15 cellular contexts compared by ENCODE assay signal in genomic region chr13:114162533-114162922, GRCh38. TPM values are rescaled to one million over a fixed set of nuclear protein-coding genes. Genes with fewer than 3 reads are reported as not detected.
A peak's percentile ranks its signal among the peaks of the same experiment; 100 is the strongest.
DNase-seq lines count a peak whose midpoint lies in the region; ATAC-seq and TF ChIP-seq lines count a peak whose summit lies in the region.
"Had no signal": no experiment of that assay in that cellular context is flagged by ENCODE, and none has a peak within 500 bp of the region (broad histone marks: within the 10 kb centered on the region; RNA-seq: fewer than 3 reads in every experiment).

No MANE protein-coding gene starts in this region.

- peaks cover 5% of the 10 kb centered on the region for H3K36me3 Mint-ChIP-seq in stimulated activated naive CD8-positive, alpha-beta T cell treated with anti-CD3 and anti-CD28 coated beads, Interleukin-15, Interleukin-2, amounts not matched to agents 100 ng/mL and 50 ng/mL, for 24 hours (ENCODE audit: low read depth)
- H3K36me3 Mint-ChIP-seq in activated naive CD8-positive, alpha-beta T cell treated with anti-CD3 and anti-CD28 coated beads, Interleukin-2, amount 50 U/mL, for 24 hours (ENCODE audit: low read depth), result peaks cover 6% of the 10 kb centered on the region
- H3K36me3 Mint-ChIP-seq in naive thymus-derived CD8-positive, alpha-beta T cell, result peaks cover 0 to 58% (median 14%) of the 10 kb centered on the region in 3 donors

- TF ChIP-seq CTCF in OCI-LY7 (conservative IDR thresholded peaks at IDR 0.05; ENCODE audit: low read length), result no peak

- ATAC-seq in stimulated activated naive CD8-positive, alpha-beta T cell treated with anti-CD3 and anti-CD28 coated beads, Interleukin-15, Interleukin-2, amounts not matched to agents 100 U/mL and 50 U/mL, for 24 hours, result no peak
- no peak for ATAC-seq in activated naive CD8-positive, alpha-beta T cell treated with anti-CD3 and anti-CD28 coated beads, Interleukin-2, amount 50 U/mL, for 24 hours
- no peak for ATAC-seq in naive thymus-derived CD8-positive, alpha-beta T cell
- ATAC-seq in HG02885 (IDR thresholded peaks at IDR 0.05; ENCODE audit: poor library complexity, unreplicated experiment) (no peak), HG03025 (IDR thresholded peaks at IDR 0.05; ENCODE audit: low FRiP score, unreplicated experiment) (no peak)

- H3K9me2 ChIP-seq in OCI-LY7 (ENCODE audit: insufficient read depth, low read length), result no peaks in the 10 kb centered on the region

- H3K4me3 ChIP-seq in OCI-LY7 (ENCODE audit: low read depth, low read length, poor library complexity, severe bottlenecking), result no peak overlapping the region

- POLR2A ChIA-PET in naive thymus-derived CD8-positive, alpha-beta T cell (lab: Charles Lee), result interaction anchor here (0.6 to 11.7 kb wide), 20 partner anchors 8 to 97 kb away, joined by 3 to 114 read pairs (median 4); partner anchors contain the start of genes CFAP97D2 and RASA3
- POLR2A ChIA-PET in OCI-LY7 (lab: Charles Lee), result no interaction called here

- CTCF ChIA-PET in OCI-LY7 (lab: Charles Lee; ENCODE audit: unreplicated experiment), result no interaction called here

- H3K27ac ChIP-seq in OCI-LY7 (ENCODE audit: low read depth, low read length, poor library complexity, severe bottlenecking), result no peak overlapping the region
- H3K27ac ChIP-seq: epithelial cell of prostate, VCaP had no signal

- no peaks in the 10 kb centered on the region for H3K9me3 ChIP-seq in OCI-LY7 (ENCODE audit: low read length)

- no peaks in the 10 kb centered on the region for H3K79me2 ChIP-seq in OCI-LY7 (ENCODE audit: insufficient read depth, low read depth, low read length)

- H4K20me1 ChIP-seq in OCI-LY7 (ENCODE audit: insufficient read depth, low read length), result no peaks in the 10 kb centered on the region

- H3K4me3 Mint-ChIP-seq in stimulated activated naive CD8-positive, alpha-beta T cell treated with anti-CD3 and anti-CD28 coated beads, Interleukin-15, Interleukin-2, amounts not matched to agents 100 ng/mL and 50 ng/mL, for 24 hours, result peak overlapping the region; percentile 45
- peak overlapping the region; percentile 61 for H3K4me3 Mint-ChIP-seq in activated naive CD8-positive, alpha-beta T cell treated with anti-CD3 and anti-CD28 coated beads, Interleukin-2, amount 50 U/mL, for 24 hours
- peak overlapping the region; percentile 8 to 87 (median 76) for H3K4me3 Mint-ChIP-seq in naive thymus-derived CD8-positive, alpha-beta T cell

- no peaks in the 10 kb centered on the region for H3K36me3 ChIP-seq in OCI-LY7 (ENCODE audit: insufficient read depth, low read length)

- DNase-seq in stimulated activated naive CD8-positive, alpha-beta T cell treated with anti-CD3 and anti-CD28 coated beads, Interleukin-15, Interleukin-2, amounts not matched to agents 100 U/mL and 50 U/mL, for 24 hours, result no peak
- DNase-seq in activated naive CD8-positive, alpha-beta T cell treated with anti-CD3 and anti-CD28 coated beads, Interleukin-2, amount 50 U/mL, for 24 hours, result no peak
- DNase-seq in naive thymus-derived CD8-positive, alpha-beta T cell, result no peak
- no peak for DNase-seq in OCI-LY7 (ENCODE audit: low spot score)
- no peak for DNase-seq in kidney tubule cell (ENCODE audit: low spot score)
- DNase-seq: Karpas-422, NCI-H82 had no signal

- H3K27me3 Mint-ChIP-seq in stimulated activated naive CD8-positive, alpha-beta T cell treated with anti-CD3 and anti-CD28 coated beads, Interleukin-15, Interleukin-2, amounts not matched to agents 100 ng/mL and 50 ng/mL, for 24 hours, result no peaks in the 10 kb centered on the region
- no peaks in the 10 kb centered on the region for H3K27me3 Mint-ChIP-seq in activated naive CD8-positive, alpha-beta T cell treated with anti-CD3 and anti-CD28 coated beads, Interleukin-2, amount 50 U/mL, for 24 hours
- no peaks in the 10 kb centered on the region for H3K27me3 Mint-ChIP-seq in naive thymus-derived CD8-positive, alpha-beta T cell

- intact Hi-C loops in OCI-LY7 (cut with micrococcal nuclease; ENCODE audit: unreplicated experiment), result no loop called here

- peaks cover 62% of the 10 kb centered on the region for H3K4me1 Mint-ChIP-seq in stimulated activated naive CD8-positive, alpha-beta T cell treated with anti-CD3 and anti-CD28 coated beads, Interleukin-15, Interleukin-2, amounts not matched to agents 100 ng/mL and 50 ng/mL, for 24 hours (ENCODE audit: low read depth)
- H3K4me1 Mint-ChIP-seq in activated naive CD8-positive, alpha-beta T cell treated with anti-CD3 and anti-CD28 coated beads, Interleukin-2, amount 50 U/mL, for 24 hours, result peaks cover 59% of the 10 kb centered on the region
- H3K4me1 Mint-ChIP-seq in naive thymus-derived CD8-positive, alpha-beta T cell, result peaks cover 41 to 93% (median 85%) of the 10 kb centered on the region in 4 donors

- no peaks in the 10 kb centered on the region for H3K4me1 ChIP-seq in OCI-LY7 (ENCODE audit: insufficient read depth, low read length, poor library complexity, severe bottlenecking)

- no peaks in the 10 kb centered on the region for H3K9me3 Mint-ChIP-seq in stimulated activated naive CD8-positive, alpha-beta T cell treated with anti-CD3 and anti-CD28 coated beads, Interleukin-15, Interleukin-2, amounts not matched to agents 100 ng/mL and 50 ng/mL, for 24 hours
- peaks cover 6% of the 10 kb centered on the region for H3K9me3 Mint-ChIP-seq in activated naive CD8-positive, alpha-beta T cell treated with anti-CD3 and anti-CD28 coated beads, Interleukin-2, amount 50 U/mL, for 24 hours
- peaks cover 0 to 68% (median 19%) of the 10 kb centered on the region in 9 donors for H3K9me3 Mint-ChIP-seq in naive thymus-derived CD8-positive, alpha-beta T cell

- no peak overlapping the region for H3K27ac Mint-ChIP-seq in stimulated activated naive CD8-positive, alpha-beta T cell treated with anti-CD3 and anti-CD28 coated beads, Interleukin-15, Interleukin-2, amounts not matched to agents 100 ng/mL and 50 ng/mL, for 24 hours
- H3K27ac Mint-ChIP-seq in activated naive CD8-positive, alpha-beta T cell treated with anti-CD3 and anti-CD28 coated beads, Interleukin-2, amount 50 U/mL, for 24 hours, result no peak overlapping the region
- H3K27ac Mint-ChIP-seq in naive thymus-derived CD8-positive, alpha-beta T cell, result peak overlapping the region; percentile 60 to 99 (median 94)

- BruUV-seq in OCI-LY7 (replicated peaks; lab: Mats Ljungman, UMichigan), result no TSS peak

- H2AFZ ChIP-seq in OCI-LY7 (ENCODE audit: low read length), result no peak overlapping the region

- no peak overlapping the region for H3K4me2 ChIP-seq in OCI-LY7 (ENCODE audit: low read length)

RNA-seq across cellular contexts. Expression of gene CFAP97D2, which starts 16.5 kb away (rescaled TPM):
- 1 to 10 TPM; 1.5 to 2.0 TPM for total RNA-seq in naive thymus-derived CD8-positive, alpha-beta T cell
- 1 to 10 TPM; 2.6 to 4.8 (median 3.7) TPM for polyA plus RNA-seq in naive thymus-derived CD8-positive, alpha-beta T cell
- total RNA-seq in OCI-LY7 (2014; rRNA removed; shearing (Covaris generic)), result not detected in 2 replicates
- total RNA-seq in OCI-LY7 (2022), result not detected in 2 replicates
- total RNA-seq: Daoy, lung microvascular endothelial cell, Right ventricle myocardium superior had no signal

RNA-seq across cellular contexts. Expression of gene RASA3, which starts 30.1 kb away (rescaled TPM):
- total RNA-seq in naive thymus-derived CD8-positive, alpha-beta T cell, result 100 to 1,000 TPM; 194 to 196 TPM
- polyA plus RNA-seq in naive thymus-derived CD8-positive, alpha-beta T cell, result 100 to 1,000 TPM in 2 of 3 donors, 10 to 100 TPM in 1; 62.2 to 169 (median 105) TPM
- total RNA-seq in OCI-LY7 (2014; rRNA removed; shearing (Covaris generic)), result 3.6 and 4.4 TPM in 2 replicates
- total RNA-seq in OCI-LY7 (2022), result 15.0 and 17.9 TPM in 2 replicates

Comparison
In these comparisons a context has a peak if more than half of its experiments do, and no peak if none do; other contexts are left out.
1. H3K27ac Mint-ChIP-seq: peak in naive thymus-derived CD8-positive, alpha-beta T cell (10 of 10); none in stimulated activated naive CD8-positive, alpha-beta T cell treated with anti-CD3 and anti-CD28 coated beads, Interleukin-15, Interleukin-2, amounts not matched to agents 100 ng/mL and 50 ng/mL, for 24 hours (single experiment) and activated naive CD8-positive, alpha-beta T cell treated with anti-CD3 and anti-CD28 coated beads, Interleukin-2, amount 50 U/mL, for 24 hours (single experiment).
2. RNA of gene RASA3, which starts 30.1 kb away (total RNA-seq): 194 to 196 TPM in naive thymus-derived CD8-positive, alpha-beta T cell; 3.6 to 17.9 TPM in OCI-LY7; every median in the first group is over 10 times any median in the second.
3. Peak in every context shown above with its lines, with median percentiles within 50 percentile points of each other: H3K4me3 Mint-ChIP-seq.